18 cellular contexts compared by ENCODE assay signal in genomic region chr1:203524824-203525223, GRCh38. TPM values are rescaled to one million over a fixed set of nuclear protein-coding genes. Genes with fewer than 3 reads are reported as not detected.
"Had no signal": no experiment of that assay in that cellular context is flagged by ENCODE, and none has a peak within 500 bp of the region (broad histone marks: within the 10 kb centered on the region; RNA-seq: fewer than 3 reads in every experiment).

No MANE protein-coding gene starts in this region.

- H3K27ac Mint-ChIP-seq: activated CD8-positive, alpha-beta T cell treated with anti-CD3 and anti-CD28 coated beads, Interleukin-2, amount 10 ng/mL, durations not matched to agents 7 days and 5 days; activated naive CD8-positive, alpha-beta T cell treated with anti-CD3 and anti-CD28 coated beads, Interleukin-2, amount 10 ng/mL, durations not matched to agents 7 days and 5 days; stimulated activated effector memory CD8-positive, alpha-beta T cell treated with anti-CD3 and anti-CD28 coated beads, Interleukin-12 subunit alpha, Interleukin-12 subunit beta, amount 100 ng/mL, for 72 hours; T-helper 1 cell treated with Interleukin-12 subunit alpha and Interleukin-12 subunit beta and Interleukin-4 antibody, amounts not matched to agents 30 μg/mL and 1 μg/mL, for 36 hours had no signal

- H3K36me3 Mint-ChIP-seq: activated naive CD8-positive, alpha-beta T cell treated with anti-CD3 and anti-CD28 coated beads, Interleukin-2, amount 10 ng/mL, durations not matched to agents 7 days and 5 days; stimulated activated effector memory CD8-positive, alpha-beta T cell treated with anti-CD3 and anti-CD28 coated beads, Interleukin-12 subunit alpha, Interleukin-12 subunit beta, amount 100 ng/mL, for 72 hours had no signal

- DNase-seq: activated CD4-positive, alpha-beta T cell treated with anti-CD3 and anti-CD28 coated beads for 48 hours; activated CD8-positive, alpha-beta memory T cell treated with anti-CD3 and anti-CD28 coated beads, Interleukin-2, amount 50 U/mL, for 48 hours; activated CD8-positive, alpha-beta T cell treated with anti-CD3 and anti-CD28 coated beads, Interleukin-2, amount 10 ng/mL, durations not matched to agents 7 days and 5 days; activated naive CD8-positive, alpha-beta T cell treated with anti-CD3 and anti-CD28 coated beads, Interleukin-2, amount 10 ng/mL, durations not matched to agents 7 days and 5 days; gastrocnemius medialis; pancreas; substantia nigra had no signal

- H3K27ac ChIP-seq: cardiac muscle cell, gastrocnemius medialis, pancreas had no signal

- H3K4me3 ChIP-seq: cardiac muscle cell, gastrocnemius medialis, pancreas, skin epidermis had no signal

- H3K4me3 Mint-ChIP-seq: activated CD8-positive, alpha-beta T cell treated with anti-CD3 and anti-CD28 coated beads, Interleukin-2, amount 10 ng/mL, durations not matched to agents 7 days and 5 days; activated naive CD8-positive, alpha-beta T cell treated with anti-CD3 and anti-CD28 coated beads, Interleukin-2, amount 10 ng/mL, durations not matched to agents 7 days and 5 days; stimulated activated effector memory CD8-positive, alpha-beta T cell treated with anti-CD3 and anti-CD28 coated beads, Interleukin-12 subunit alpha, Interleukin-12 subunit beta, amount 100 ng/mL, for 72 hours; T-helper 1 cell treated with Interleukin-12 subunit alpha and Interleukin-12 subunit beta and Interleukin-4 antibody, amounts not matched to agents 30 μg/mL and 1 μg/mL, for 36 hours had no signal

- H3K9me3 Mint-ChIP-seq: activated naive CD8-positive, alpha-beta T cell treated with anti-CD3 and anti-CD28 coated beads, Interleukin-2, amount 10 ng/mL, durations not matched to agents 7 days and 5 days; stimulated activated effector memory CD8-positive, alpha-beta T cell treated with anti-CD3 and anti-CD28 coated beads, Interleukin-12 subunit alpha, Interleukin-12 subunit beta, amount 100 ng/mL, for 72 hours; T-helper 1 cell treated with Interleukin-12 subunit alpha and Interleukin-12 subunit beta and Interleukin-4 antibody, amounts not matched to agents 30 μg/mL and 1 μg/mL, for 36 hours had no signal

- H3K36me3 ChIP-seq: cardiac muscle cell, gastrocnemius medialis, pancreas had no signal

- ATAC-seq: activated CD8-positive, alpha-beta T cell treated with anti-CD3 and anti-CD28 coated beads, Interleukin-2, amount 10 ng/mL, durations not matched to agents 7 days and 5 days; pancreas; stimulated activated effector memory CD8-positive, alpha-beta T cell treated with anti-CD3 and anti-CD28 coated beads, Interleukin-12 subunit alpha, Interleukin-12 subunit beta, amount 100 ng/mL, for 72 hours had no signal

- H3K27me3 ChIP-seq: gastrocnemius medialis, pancreas had no signal

- H3K9me3 ChIP-seq: gastrocnemius medialis, pancreas had no signal

RNA-seq across cellular contexts. Expression of gene OPTC, which starts 30.9 kb away (rescaled TPM):
- total RNA-seq: activated CD8-positive, alpha-beta T cell treated with anti-CD3 and anti-CD28 coated beads, Interleukin-2, amount 10 ng/mL, durations not matched to agents 7 days and 5 days; activated naive CD8-positive, alpha-beta T cell treated with anti-CD3 and anti-CD28 coated beads, Interleukin-2, amount 10 ng/mL, durations not matched to agents 7 days and 5 days; astrocyte; cardiac muscle cell; endothelial cell of umbilical vein; fibroblast of lung; gastrocnemius medialis; kidney epithelial cell; lower leg skin; mesenteric fat pad; pancreas; renal cortical epithelial cell had no signal
- polyA plus RNA-seq: cardiac muscle cell, endothelial cell of umbilical vein, fibroblast of lung, pancreas had no signal

RNA-seq across cellular contexts. Expression of gene PRELP, which starts 49.2 kb away (rescaled TPM):
- total RNA-seq: activated CD8-positive, alpha-beta T cell treated with anti-CD3 and anti-CD28 coated beads, Interleukin-2, amount 10 ng/mL, durations not matched to agents 7 days and 5 days; activated naive CD8-positive, alpha-beta T cell treated with anti-CD3 and anti-CD28 coated beads, Interleukin-2, amount 10 ng/mL, durations not matched to agents 7 days and 5 days; cardiac muscle cell; endothelial cell of umbilical vein had no signal
